In the genomic region with DNA sequence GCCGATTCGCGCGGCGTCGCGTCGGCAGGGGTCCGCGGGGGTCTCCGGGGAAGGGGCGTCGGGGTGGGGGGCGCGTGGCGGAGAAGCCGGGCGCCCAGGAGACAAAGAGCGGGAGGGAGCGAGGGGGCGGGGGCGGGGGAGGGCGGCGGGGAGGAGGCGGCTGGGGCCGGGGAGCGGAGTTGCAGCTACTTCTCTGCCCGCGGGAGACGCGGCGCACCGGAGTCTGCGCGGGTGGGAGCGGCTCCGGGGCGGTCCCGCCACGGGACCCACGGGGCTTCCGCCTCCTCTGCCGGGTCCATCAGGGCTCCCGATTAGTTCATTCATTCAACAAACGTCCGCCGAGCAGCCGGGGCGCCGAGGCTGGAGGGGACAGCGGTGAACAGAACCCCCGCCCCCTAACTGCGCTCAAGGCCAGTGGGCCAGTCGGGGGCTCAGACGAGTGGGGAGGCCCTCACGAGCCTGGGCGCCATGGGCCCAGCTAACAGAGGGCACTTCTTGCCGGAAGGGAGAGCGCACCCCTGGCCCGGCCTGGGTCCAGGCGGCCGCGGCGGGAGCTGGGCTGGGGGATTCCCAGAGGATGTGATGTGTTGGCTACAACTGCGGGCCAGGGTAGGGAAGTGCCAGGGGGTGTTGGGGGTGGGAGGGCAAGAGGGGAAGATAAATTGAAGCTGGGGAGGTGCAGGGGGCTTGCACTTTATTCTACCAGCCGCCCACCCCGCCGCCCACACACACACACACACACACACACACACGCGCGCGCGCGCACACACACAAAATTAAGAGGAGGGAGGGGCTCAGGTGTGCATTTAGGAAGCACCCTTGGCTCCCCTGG, we compare ENCODE assay signal across 7 cellular contexts. TPM values are rescaled to one million over a fixed set of nuclear protein-coding genes. Genes with fewer than 3 reads are reported as not detected.
A peak's percentile ranks its signal among the peaks of the same experiment; 100 is the strongest.
DNase-seq lines count a peak whose midpoint lies in the region; ATAC-seq and TF ChIP-seq lines count a peak whose summit lies in the region.

A gene (minus strand): TSS at position 215 of the 832 bp plus-strand sequence. CDS start 5,201 bp downstream, outside the sequence.

- H3K36me3 ChIP-seq in PC-3 (ENCODE audit: low read depth, low read length): peaks cover 10% of the 10 kb centered on the region; the same call in 1 of the 2 replicates
- H3K36me3 ChIP-seq in mammary epithelial cell (ENCODE audit: insufficient read depth, low read length): no peaks in the 10 kb centered on the region
- no peaks in the 10 kb centered on the region for H3K36me3 ChIP-seq in kidney epithelial cell (ENCODE audit: control insufficient read depth, insufficient read depth, low read length)

- H3K27me3 Mint-ChIP-seq in stimulated activated naive CD8-positive, alpha-beta T cell treated with anti-CD3 and anti-CD28 coated beads, Interleukin-15, Interleukin-2, amounts not matched to agents 100 ng/mL and 50 ng/mL, for 24 hours: peaks cover 13% of the 10 kb centered on the region

- BruUV-seq in PC-3 (replicated peaks; lab: Mats Ljungman, UMichigan): no TSS peak
- BruUV-seq in mammary epithelial cell (replicated peaks; lab: Mats Ljungman, UMichigan): no TSS peak

- DNase-seq in PC-3 (no peak), mammary epithelial cell (no peak), kidney epithelial cell (ENCODE audit: low read depth) (no peak), HCEC 1CT (no peak)

- in situ Hi-C loops in mammary epithelial cell (cut with MboI; ENCODE audit: low sequenced_read_pairs in 2 of 2): no loop called here

- H3K79me2 ChIP-seq in PC-3 (ENCODE audit: low read length) (no peaks in the 10 kb centered on the region), mammary epithelial cell (ENCODE audit: insufficient read depth, low read length) (no peaks in the 10 kb centered on the region)

- peak within 1 kb of the TSS; percentile 63 for H3K4me3 Mint-ChIP-seq in stimulated activated naive CD8-positive, alpha-beta T cell treated with anti-CD3 and anti-CD28 coated beads, Interleukin-15, Interleukin-2, amounts not matched to agents 100 ng/mL and 50 ng/mL, for 24 hours

- H3K27ac Mint-ChIP-seq in stimulated activated naive CD8-positive, alpha-beta T cell treated with anti-CD3 and anti-CD28 coated beads, Interleukin-15, Interleukin-2, amounts not matched to agents 100 ng/mL and 50 ng/mL, for 24 hours: peak within 1 kb of the TSS; percentile 24

- TF ChIP-seq CTCF in GM12875 (IDR thresholded peaks at IDR 0.05; ENCODE audit: borderline replicate concordance, insufficient read depth, low read depth, low read length) (no peak), PC-3 (conservative IDR thresholded peaks at IDR 0.05; ENCODE audit: low read depth, low read length) (no peak), mammary epithelial cell (conservative IDR thresholded peaks at IDR 0.05 in 1 of 2, IDR thresholded peaks at IDR 0.05 in 1 of 2; ENCODE audit: extremely low read depth in 1 of 2, insufficient read depth in 1 of 2, low read depth in 1 of 2, low read length in 2 of 2) (no peak), kidney epithelial cell (IDR thresholded peaks at IDR 0.05; ENCODE audit: insufficient read depth, low read length, poor library complexity, severe bottlenecking) (no peak)

- H3F3A ChIP-seq in PC-3 (ENCODE audit: low read length, unreplicated experiment): no peaks in the 10 kb centered on the region

- H3K9me3 Mint-ChIP-seq in stimulated activated naive CD8-positive, alpha-beta T cell treated with anti-CD3 and anti-CD28 coated beads, Interleukin-15, Interleukin-2, amounts not matched to agents 100 ng/mL and 50 ng/mL, for 24 hours: no peaks in the 10 kb centered on the region

- H2AFZ ChIP-seq in PC-3 (ENCODE audit: low read length) (peak within 1 kb of the TSS; percentile 81), mammary epithelial cell (ENCODE audit: low read depth, low read length) (no peak within 1 kb of the TSS)

- H3K4me1 ChIP-seq in PC-3 (ENCODE audit: insufficient read depth, low read length): peaks cover 3% of the 10 kb centered on the region; the same call in 1 of the 2 replicates
- H3K4me1 ChIP-seq in mammary epithelial cell (ENCODE audit: insufficient read depth, low read length): peaks cover 10% of the 10 kb centered on the region

- H3K27ac ChIP-seq in PC-3 (ENCODE audit: low read length) (no peak within 1 kb of the TSS), mammary epithelial cell (ENCODE audit: insufficient read depth, low read depth, low read length) (no peak within 1 kb of the TSS)

- POLR2A ChIA-PET in PC-3 (lab: Charles Lee; ENCODE audit: unreplicated experiment): interaction anchor here (0.5 kb wide), 1 partner anchor 10 kb away, joined by 3 read pairs; no protein-coding TSS in a partner anchor

- dilution Hi-C loops in mammary epithelial cell (cut with HindIII; ENCODE audit: low sequenced_read_pairs): loop anchor here (5.0 kb wide), 2 partner anchors 33 to 47 kb away; a partner anchor contains a TSS

- H3K4me3 ChIP-seq in GM12875 (ENCODE audit: low read depth, low read length) (peak within 1 kb of the TSS; percentile 39), PC-3 (ENCODE audit: low read length) (peak within 1 kb of the TSS; percentile 71), mammary epithelial cell (replicated peaks in 1 of 3; ENCODE audit: insufficient read depth in 1 of 3, low read depth in 2 of 3, low read length in 3 of 3) (no peak within 1 kb of the TSS), kidney epithelial cell (ENCODE audit: low read depth, low read length) (peak within 1 kb of the TSS; percentile 43)

- H3K9me2 ChIP-seq in PC-3 (replicated peaks; ENCODE audit: low read length): no peaks in the 10 kb centered on the region

- CTCF ChIA-PET in PC-3 (lab: Charles Lee): no interaction called here
- CTCF ChIA-PET in mammary epithelial cell (lab: Charles Lee; ENCODE audit: low non-redundant PET): interaction anchor here (0.6 kb wide), 1 partner anchor 11 kb away, joined by 6 read pairs; no protein-coding TSS in a partner anchor

- no peaks in the 10 kb centered on the region for H3K9me3 ChIP-seq in PC-3 (ENCODE audit: low read length)
- no peaks in the 10 kb centered on the region for H3K9me3 ChIP-seq in mammary epithelial cell (replicated peaks; ENCODE audit: insufficient read depth, low read length)

- peaks cover 17% of the 10 kb centered on the region for H3K27me3 ChIP-seq in PC-3 (ENCODE audit: low read length)
- no peaks in the 10 kb centered on the region for H3K27me3 ChIP-seq in mammary epithelial cell (ENCODE audit: insufficient read depth, low read length)
- H3K27me3 ChIP-seq in kidney epithelial cell (ENCODE audit: control insufficient read depth, insufficient read depth, low read length): no peaks in the 10 kb centered on the region

- peak within 1 kb of the TSS; percentile 95 for H3K4me2 ChIP-seq in PC-3 (ENCODE audit: low read length)
- peak within 1 kb of the TSS; percentile 68 for H3K4me2 ChIP-seq in mammary epithelial cell (ENCODE audit: insufficient read depth, low read depth, low read length)

- no peaks in the 10 kb centered on the region for H4K20me1 ChIP-seq in PC-3 (ENCODE audit: low read length)
- no peaks in the 10 kb centered on the region for H4K20me1 ChIP-seq in mammary epithelial cell (ENCODE audit: insufficient read depth, low read length)

- 33% methylated on average over 8 of the region's 74 CpGs for WGBS in mammary epithelial cell (ENCODE audit: low coverage, missing lambda C conversion rate)

- intact Hi-C loops in PC-3 (cut with micrococcal nuclease): no loop called here
- intact Hi-C loops in mammary epithelial cell (cut with micrococcal nuclease): no loop called here

- ATAC-seq in PC-3: peak; percentile 51
- no peak for ATAC-seq in GM21786 (IDR thresholded peaks at IDR 0.05; ENCODE audit: unreplicated experiment)

- peaks cover 31% of the 10 kb centered on the region for H3K4me1 Mint-ChIP-seq in stimulated activated naive CD8-positive, alpha-beta T cell treated with anti-CD3 and anti-CD28 coated beads, Interleukin-15, Interleukin-2, amounts not matched to agents 100 ng/mL and 50 ng/mL, for 24 hours (ENCODE audit: low read depth)

- peaks cover 7% of the 10 kb centered on the region for H3K36me3 Mint-ChIP-seq in stimulated activated naive CD8-positive, alpha-beta T cell treated with anti-CD3 and anti-CD28 coated beads, Interleukin-15, Interleukin-2, amounts not matched to agents 100 ng/mL and 50 ng/mL, for 24 hours (ENCODE audit: low read depth)

- H3K9ac ChIP-seq in PC-3 (ENCODE audit: low read length): no peak within 1 kb of the TSS
- H3K9ac ChIP-seq in mammary epithelial cell (ENCODE audit: insufficient read depth, low read length): no peak within 1 kb of the TSS

RNA-seq across cellular contexts. Expression of the gene that starts here (rescaled TPM):
- total RNA-seq in PC-3 (2014; rRNA removed) (0.11 and 0.17 TPM in 2 replicates), mammary epithelial cell (under 1 TPM; 0.12 to 0.33 TPM), kidney epithelial cell (13.3 and 14.7 TPM in 2 replicates)
- 0.05 TPM for polyA plus RNA-seq in mammary epithelial cell
- polyA minus RNA-seq in mammary epithelial cell: 0.98 TPM

Comparison
In these comparisons a context has a peak if more than half of its experiments do, and no peak if none do; other contexts are left out.
1. RNA of the gene that starts here (total RNA-seq): 13.3 to 14.7 TPM in kidney epithelial cell; 0.12 to 0.33 TPM in mammary epithelial cell and 0.11 to 0.17 TPM in PC-3; every median in the first group is over 10 times any median in the second.
2. Peak in ATAC-seq, H3K4me3 ChIP-seq and H3K4me2 ChIP-seq in PC-3; RNA of the gene not detected or under 1 TPM.
3. H3K4me3 ChIP-seq: peak in GM12875 (single experiment) and kidney epithelial cell (single experiment); none in mammary epithelial cell (0 of 3).